ENCODE assay signal across 19 cellular contexts in the genomic region with DNA sequence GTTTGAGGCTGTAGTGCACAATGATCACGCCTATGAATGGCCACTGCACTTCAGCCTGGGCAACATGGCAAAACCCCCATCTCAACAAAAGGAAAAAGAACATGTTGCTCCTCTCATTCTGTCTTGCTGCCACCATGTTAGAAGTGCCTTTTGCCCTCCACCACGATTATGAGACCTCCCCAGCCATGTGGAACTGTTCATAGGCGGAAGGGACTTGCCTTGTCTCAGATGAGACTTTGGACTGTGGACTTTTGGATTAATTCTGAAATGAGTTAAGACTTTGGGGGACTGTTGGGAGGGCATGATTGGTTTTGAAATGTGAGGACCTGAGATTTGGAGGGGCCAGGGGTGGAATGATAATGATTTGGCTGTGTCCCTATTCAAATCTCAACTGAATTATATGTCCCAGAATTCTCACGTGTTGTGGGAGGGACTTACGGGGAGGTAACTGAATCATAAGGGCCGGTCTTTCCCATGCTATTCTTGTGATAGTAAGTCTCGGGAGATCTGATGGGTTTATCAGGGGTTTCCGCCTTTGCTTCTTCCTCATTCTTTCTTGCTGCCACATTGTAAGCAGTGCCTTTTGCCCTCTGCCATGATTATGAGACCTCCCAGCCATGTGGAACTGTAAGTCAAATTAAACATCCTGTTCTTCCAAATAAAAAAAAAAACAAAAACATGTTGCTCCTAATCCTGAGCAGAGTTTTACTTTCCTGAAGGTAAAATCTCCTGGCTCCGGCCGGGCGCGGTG. TPM values are rescaled to one million over a fixed set of nuclear protein-coding genes. Genes with fewer than 3 reads are reported as not detected.
DNase-seq lines count a peak whose midpoint lies in the region; ATAC-seq, FAIRE-seq and TF ChIP-seq lines count a peak whose summit lies in the region.
"Had no signal": no experiment of that assay in that cellular context is flagged by ENCODE, and none has a peak within 500 bp of the region (broad histone marks: within the 10 kb centered on the region; RNA-seq: fewer than 3 reads in every experiment).

No MANE protein-coding gene starts in this region.

- no peaks in the 10 kb centered on the region for H3K9me3 Mint-ChIP-seq in WTC11
- no peaks in the 10 kb centered on the region for H3K9me3 Mint-ChIP-seq in stimulated activated naive B cell treated with anti-CD40 and anti-IgM and Interleukin-4, amounts not matched to agents 10 μg/mL and 1 μg/mL and 100 μg/mL, for 72 hours

- no peaks in the 10 kb centered on the region for H3K9me2 ChIP-seq in hepatocyte (replicated peaks; ENCODE audit: insufficient read depth)

- no peak overlapping the region for H3K4me3 Mint-ChIP-seq in WTC11
- no peak overlapping the region for H3K4me3 Mint-ChIP-seq in stimulated activated naive B cell treated with anti-CD40 and anti-IgM and Interleukin-4, amounts not matched to agents 10 μg/mL and 1 μg/mL and 100 μg/mL, for 72 hours
- H3K4me3 Mint-ChIP-seq: CD14-positive monocyte had no signal

- DNase-seq in HepG2 (ENCODE audit: low spot score) (no peak), right lobe of liver (no peak), WTC11 (ENCODE audit: low spot score) (no peak), hepatocyte (ENCODE audit: low spot score) (no peak), SIG-M5 treated with dmso at 0.1 percent for 504 hours (lab: John Stamatoyannopoulos, UW; ENCODE audit: unreplicated experiment) (no peak), SHP77 treated with DMSO at 0.1 percent for 48 hours (lab: John Stamatoyannopoulos, UW) (no peak)
- DNase-seq in stimulated activated naive B cell treated with anti-CD40 and anti-IgM and Interleukin-4, amounts not matched to agents 10 μg/mL and 1 μg/mL and 100 μg/mL, for 72 hours: no peak
- DNase-seq: AML-193; DMS 273 treated with DMSO at 0.1 percent for 48 hours; DND-41; HCEC 1CT; KBM-7; NCI-H1105 treated with DMSO at 0.1 percent for 48 hours; NCI-H1694 treated with DMSO at 0.1 percent for 48 hours; NCI-H748 treated with DMSO at 0.1 percent for 48 hours; NK-92 treated with Interleukin-12 subunit alpha and Interleukin-12 subunit beta, amount 100 ng/mL, for 24 hours had no signal

- no peak overlapping the region for H3K9ac ChIP-seq in HepG2 (ENCODE audit: insufficient read depth, low read depth, low read length)

- POLR2A ChIA-PET in HepG2 (lab: Yijun Ruan, JAX) (no interaction called here), WTC11 (lab: Charles Lee) (no interaction called here)

- H3K27ac ChIP-seq in HepG2 (ENCODE audit: extremely low read length, insufficient read depth, low read length) (no peak overlapping the region), right lobe of liver (no peak overlapping the region), hepatocyte (peak overlapping the region; percentile 43)
- H3K27ac ChIP-seq: SJSA1 had no signal

- no peak for TF ChIP-seq RAD21 in HepG2 (CRISPR knock-in tag; IDR thresholded peaks at IDR 0.05)

- intact Hi-C loops in HepG2 (cut with micrococcal nuclease; ENCODE audit: unreplicated experiment) (no loop called here), right lobe of liver (cut with DNase I) (no loop called here)

- WGBS in HepG2 (ENCODE audit: low lambda C conversion rate): 93% methylated on average over 12 of the region's 12 CpGs
- WGBS in right lobe of liver (ENCODE audit: insufficient coverage, low coverage, low lambda C conversion rate, missing lambda C conversion rate): 85% methylated on average over 12 of the region's 12 CpGs
- WGBS in hepatocyte (ENCODE audit: low lambda C conversion rate, missing lambda C conversion rate): 86% methylated on average over 12 of the region's 12 CpGs

- H3K36me3 Mint-ChIP-seq in WTC11: no peaks in the 10 kb centered on the region
- no peaks in the 10 kb centered on the region for H3K36me3 Mint-ChIP-seq in stimulated activated naive B cell treated with anti-CD40 and anti-IgM and Interleukin-4, amounts not matched to agents 10 μg/mL and 1 μg/mL and 100 μg/mL, for 72 hours
- H3K36me3 Mint-ChIP-seq: CD14-positive monocyte had no signal

- 0 out of 2 replicates have a peak overlapping the region, but pooled peaks have one; percentile 26 for H3K27ac Mint-ChIP-seq in WTC11
- no peak overlapping the region for H3K27ac Mint-ChIP-seq in stimulated activated naive B cell treated with anti-CD40 and anti-IgM and Interleukin-4, amounts not matched to agents 10 μg/mL and 1 μg/mL and 100 μg/mL, for 72 hours
- H3K27ac Mint-ChIP-seq: CD14-positive monocyte had no signal

- H2AFZ ChIP-seq in HepG2 (ENCODE audit: low read length) (no peak overlapping the region), hepatocyte (no peak overlapping the region)

- H3K9me3 ChIP-seq in HepG2 (ENCODE audit: low read length) (no peaks in the 10 kb centered on the region), right lobe of liver (no peaks in the 10 kb centered on the region), hepatocyte (ENCODE audit: low read depth) (no peaks in the 10 kb centered on the region)
- H3K9me3 ChIP-seq: SJSA1 had no signal

- TF ChIP-seq EP300 in HepG2 (IDR thresholded peaks at IDR 0.05; ENCODE audit: low read depth in 2 of 2, low read length in 2 of 2) (no peak), HepG2 (CRISPR knock-in tag; IDR thresholded peaks at IDR 0.05; ENCODE audit: borderline replicate concordance) (no peak)

- TF ChIP-seq POLR2A in HepG2 (IDR thresholded peaks at IDR 0.05; ENCODE audit: insufficient read depth in 1 of 2, low read depth in 2 of 2, low read length in 2 of 2) (no peak), right lobe of liver (IDR thresholded peaks at IDR 0.05) (no peak)

- H3K4me2 ChIP-seq in HepG2 (ENCODE audit: low read depth, low read length): no peak overlapping the region
- H3K4me2 ChIP-seq in hepatocyte: no peak overlapping the region

- no peaks in the 10 kb centered on the region for H3K27me3 ChIP-seq in HepG2 (ENCODE audit: control insufficient read depth in 1 of 2, insufficient read depth in 2 of 2, low read length in 2 of 2)
- no peaks in the 10 kb centered on the region for H3K27me3 ChIP-seq in right lobe of liver
- H3K27me3 ChIP-seq in hepatocyte: no peaks in the 10 kb centered on the region
- H3K27me3 ChIP-seq: SJSA1 had no signal

- no peak overlapping the region for H3K4me3 ChIP-seq in HepG2 (replicated peaks in 1 of 3; ENCODE audit: insufficient read depth in 1 of 3, low read depth in 2 of 3, low read length in 3 of 3)
- H3K4me3 ChIP-seq in right lobe of liver: no peak overlapping the region
- no peak overlapping the region for H3K4me3 ChIP-seq in hepatocyte
- H3K4me3 ChIP-seq: SJSA1 had no signal

- BruUV-seq in HepG2 (replicated peaks; lab: Mats Ljungman, UMichigan): no TSS peak

- CTCF ChIA-PET in HepG2 (lab: Yijun Ruan, JAX; ENCODE audit: low intra/inter-chr PET ratio, low total read pairs): no interaction called here
- CTCF ChIA-PET in WTC11 (lab: Charles Lee): interaction anchor here (1.6 to 4.0 kb wide), 5 partner anchors 14 to 70 kb away, joined by 4 to 29 read pairs (median 7); no protein-coding TSS in a partner anchor

- in situ Hi-C loops in HepG2 (cut with HindIII; ENCODE audit: extremely low pct_ligation_motif_present, low pct_unique_long_range_greater_than_20kb): no loop called here

- no peaks in the 10 kb centered on the region for H3K27me3 Mint-ChIP-seq in WTC11 (ENCODE audit: low read depth)
- peaks cover 12 to 21% of the 10 kb centered on the region in 2 donors for H3K27me3 Mint-ChIP-seq in stimulated activated naive B cell treated with anti-CD40 and anti-IgM and Interleukin-4, amounts not matched to agents 10 μg/mL and 1 μg/mL and 100 μg/mL, for 72 hours

- peaks cover 37% of the 10 kb centered on the region for H3K4me1 Mint-ChIP-seq in WTC11
- no peaks in the 10 kb centered on the region for H3K4me1 Mint-ChIP-seq in stimulated activated naive B cell treated with anti-CD40 and anti-IgM and Interleukin-4, amounts not matched to agents 10 μg/mL and 1 μg/mL and 100 μg/mL, for 72 hours

- H3K36me3 ChIP-seq in HepG2 (replicated peaks in 1 of 2; ENCODE audit: control insufficient read depth in 1 of 2, insufficient read depth in 2 of 2, low read length in 2 of 2): no peaks in the 10 kb centered on the region; a peak in 1 of 5 replicates
- H3K36me3 ChIP-seq in right lobe of liver: no peaks in the 10 kb centered on the region
- no peaks in the 10 kb centered on the region for H3K36me3 ChIP-seq in hepatocyte (replicated peaks; ENCODE audit: insufficient read depth, low read depth)
- H3K36me3 ChIP-seq: SJSA1 had no signal

- H4K20me1 ChIP-seq in HepG2 (ENCODE audit: insufficient read depth, low read length) (0 out of 2 replicates have a peak, but pooled peaks cover 3% of the 10 kb centered on the region), hepatocyte (ENCODE audit: insufficient read depth, poor library complexity, severe bottlenecking) (peaks cover 14% of the 10 kb centered on the region)

- no peak for FAIRE-seq in HepG2 (lab: Jason Lieb, UNC)

- H3K4me1 ChIP-seq in HepG2 (ENCODE audit: insufficient read depth, low read length) (peaks cover 78% of the 10 kb centered on the region), right lobe of liver (peaks cover 0 to 26% (median 5%) of the 10 kb centered on the region in 4 donors), hepatocyte (ENCODE audit: insufficient read depth) (peaks cover 31% of the 10 kb centered on the region)

- ATAC-seq in HepG2 (no peak), right lobe of liver (no peak), WTC11 (no peak), HG02852 (IDR thresholded peaks at IDR 0.05; ENCODE audit: unreplicated experiment) (no peak)
- no peak for ATAC-seq in stimulated activated naive B cell treated with anti-CD40 and anti-IgM and Interleukin-4, amounts not matched to agents 10 μg/mL and 1 μg/mL and 100 μg/mL, for 72 hours (replicated peaks)

- TF ChIP-seq CTCF in HepG2 (CRISPR knock-in tag; IDR thresholded peaks at IDR 0.05) (no peak), right lobe of liver (IDR thresholded peaks at IDR 0.05) (no peak), WTC11 (IDR thresholded peaks at IDR 0.05) (no peak), hepatocyte (IDR thresholded peaks at IDR 0.05; ENCODE audit: poor library complexity) (no peak)

- peaks cover 67% of the 10 kb centered on the region for H3K79me2 ChIP-seq in HepG2 (ENCODE audit: insufficient read depth, low read length)
- H3K79me2 ChIP-seq in hepatocyte: peaks cover 93% of the 10 kb centered on the region

RNA-seq across cellular contexts. Expression of gene DLG5, which starts 22.3 kb away (rescaled TPM):
- total RNA-seq in HepG2 (2016; rRNA removed; fragmentation: Illumina TruSeq; extraction: Trizol) (15.1 and 15.5 TPM in 2 replicates), right lobe of liver (1 to 10 TPM; 5.6 to 8.8 (median 7.6) TPM), WTC11 (2021) (58.1 to 65.5 TPM (median 59.1 TPM) in 3 replicates), hepatocyte (23.6 and 29.3 TPM in 2 replicates)
- 4.8 and 5.9 TPM in 2 replicates for total RNA-seq in HepG2 (2016; cell fraction: cytosol; rRNA removed; fragmentation: Illumina TruSeq; extraction: Trizol; ENCODE audit: low read depth)
- total RNA-seq in HepG2 (2016; cell fraction: insoluble cytoplasmic fraction; rRNA removed; fragmentation: Illumina TruSeq; extraction: Trizol): 13.9 and 15.8 TPM in 2 replicates
- total RNA-seq in HepG2 (2016; cell fraction: membrane; rRNA removed; fragmentation: Illumina TruSeq; extraction: Trizol): 6.6 and 7.8 TPM in 2 replicates
- 18.8 and 22.2 TPM in 2 replicates for total RNA-seq in HepG2 (2016; cell fraction: nucleus; rRNA removed; fragmentation: Illumina TruSeq; extraction: Trizol)
- polyA plus RNA-seq in HepG2 (2011; rRNA removed) (18.2 and 20.9 TPM in 2 replicates), hepatocyte (14.7 and 15.5 TPM in 2 replicates)
- 11.7 and 13.7 TPM in 2 replicates for polyA plus RNA-seq in HepG2 (2011; cell fraction: cytosol; rRNA removed)
- 164 and 167 TPM in 2 replicates for polyA plus RNA-seq in HepG2 (2011; cell fraction: nucleus; rRNA removed)
- polyA plus RNA-seq in HepG2 (2012): 15.1 and 34.9 TPM in 2 replicates
- polyA plus RNA-seq in HepG2 (2016; cell fraction: cytosol; fragmentation: Illumina TruSeq; extraction: Trizol; ENCODE audit: low read depth): 1.1 TPM in 2 replicates
- polyA plus RNA-seq in HepG2 (2016; cell fraction: insoluble cytoplasmic fraction; fragmentation: Illumina TruSeq; extraction: Trizol; ENCODE audit: low read depth): 16.9 and 19.7 TPM in 2 replicates
- polyA plus RNA-seq in HepG2 (2016; cell fraction: membrane; fragmentation: Illumina TruSeq; extraction: Trizol; ENCODE audit: low read depth): 3.0 and 4.2 TPM in 2 replicates
- polyA plus RNA-seq in HepG2 (2016; cell fraction: nucleus; fragmentation: Illumina TruSeq; extraction: Trizol; ENCODE audit: insufficient read depth, low read depth): 49.2 and 54.4 TPM in 2 replicates
- 19.1 and 24.2 TPM in 2 replicates for polyA minus RNA-seq in HepG2 (2011; rRNA and poly(A)+ RNA removed; ENCODE audit: low replicate concordance)
- 12.4 and 14.9 TPM in 2 replicates for polyA minus RNA-seq in HepG2 (2011; cell fraction: cytosol; rRNA and poly(A)+ RNA removed)
- 29.7 and 35.3 TPM in 2 replicates for polyA minus RNA-seq in HepG2 (2011; cell fraction: nucleus; rRNA and poly(A)+ RNA removed)
